Comparison of ENCODE assay signal across 28 cellular contexts in genomic region chr1:203539831-203540546, GRCh38. TPM values are rescaled to one million over a fixed set of nuclear protein-coding genes. Genes with fewer than 3 reads are reported as not detected.
DNase-seq lines count a peak whose midpoint lies in the region; ATAC-seq and TF ChIP-seq lines count a peak whose summit lies in the region.
"Had no signal": no experiment of that assay in that cellular context is flagged by ENCODE, and none has a peak within 500 bp of the region (broad histone marks: within the 10 kb centered on the region; RNA-seq: fewer than 3 reads in every experiment).

No MANE protein-coding gene starts in this region.

- no peak for DNase-seq in Right ventricle myocardium inferior (ENCODE audit: missing footprints)
- no peak for DNase-seq in heart left ventricle
- DNase-seq in NCI-H2196 treated with DMSO at 0.1 percent for 48 hours (lab: John Stamatoyannopoulos, UW; ENCODE audit: unreplicated experiment): peak; percentile 14
- peak; percentile 27 for DNase-seq in fibroblast of peridontal ligament (ENCODE audit: extremely low read depth)
- no peak for DNase-seq in uterus
- DNase-seq in type B pancreatic cell (ENCODE audit: extremely low spot score, unreplicated experiment): no peak
- no peak for DNase-seq in mesothelial cell of epicardium (ENCODE audit: low spot score in 2 of 2, unreplicated experiment in 2 of 2)
- DNase-seq: activated CD4-positive, alpha-beta T cell treated with anti-CD3 and anti-CD28 coated beads, Interleukin-2, amount 50 U/mL, for 48 hours; activated naive CD4-positive, alpha-beta T cell treated with Interleukin-2 at 50 U/mL for 16 hours; cerebellar nuclear complex; DMS79 treated with DMSO at 0.1 percent for 48 hours; GOT3; kidney glomerular epithelial cell; mammary epithelial cell; NCI-H2081 treated with DMSO at 0.1 percent for 48 hours; NCI-H524; ovary; SHP77 treated with DMSO at 0.1 percent for 48 hours; stimulated activated CD4-positive, alpha-beta T cell treated with anti-CD3 and anti-CD28 coated beads, Interleukin-2, amount 100 ng/mL, for 24 hours; stomach; T-cell had no signal

- H3K4me1 Mint-ChIP-seq in type B pancreatic cell (ENCODE audit: unreplicated experiment): peaks cover 5% of the 10 kb centered on the region
- peaks cover 33% of the 10 kb centered on the region for H3K4me1 Mint-ChIP-seq in mesothelial cell of epicardium
- H3K4me1 Mint-ChIP-seq: T-cell had no signal

- TF ChIP-seq POLR2A in heart left ventricle (IDR thresholded peaks at IDR 0.05): no peak
- TF ChIP-seq POLR2A in uterus (IDR thresholded peaks at IDR 0.05): no peak

- H3K4me3 Mint-ChIP-seq in type B pancreatic cell (no peak overlapping the region), mesothelial cell of epicardium (no peak overlapping the region)
- H3K4me3 Mint-ChIP-seq: T-cell had no signal

- H3K4me1 ChIP-seq in heart left ventricle (peaks cover 0 to 25% (median 7%) of the 10 kb centered on the region in 12 donors), uterus (peaks cover 7 to 8% of the 10 kb centered on the region in 2 donors)
- H3K4me1 ChIP-seq: BLaER1 had no signal

- H3K27me3 ChIP-seq in heart left ventricle (no peaks in the 10 kb centered on the region), uterus (no peaks in the 10 kb centered on the region)
- H3K27me3 ChIP-seq: BLaER1, ovary, stomach, tibial nerve had no signal

- H3K36me3 ChIP-seq in heart left ventricle: no peaks in the 10 kb centered on the region
- H3K36me3 ChIP-seq in uterus: no peaks in the 10 kb centered on the region
- H3K36me3 ChIP-seq: BLaER1, ovary, stomach, tibial nerve had no signal

- H3K9me3 ChIP-seq in heart left ventricle (no peaks in the 10 kb centered on the region), uterus (no peaks in the 10 kb centered on the region)
- H3K9me3 ChIP-seq: BLaER1, ovary, stomach, tibial nerve had no signal

- 82 to 92% (median 90%) methylated on average over 5 of the region's 5 CpGs for WGBS in heart left ventricle, 4 donors

- peak; percentile 40 for ATAC-seq in Right ventricle myocardium inferior
- no peak for ATAC-seq in heart left ventricle
- ATAC-seq: T-cell had no signal

- no peaks in the 10 kb centered on the region for H3K9me3 Mint-ChIP-seq in type B pancreatic cell
- H3K9me3 Mint-ChIP-seq in mesothelial cell of epicardium: no peaks in the 10 kb centered on the region
- H3K9me3 Mint-ChIP-seq: T-cell had no signal

- H3K27ac Mint-ChIP-seq in type B pancreatic cell (no peak overlapping the region), mesothelial cell of epicardium (no peak overlapping the region)
- H3K27ac Mint-ChIP-seq: T-cell had no signal

- TF ChIP-seq CTCF in heart left ventricle (IDR thresholded peaks at IDR 0.05): no peak
- no peak for TF ChIP-seq CTCF in uterus (IDR thresholded peaks at IDR 0.05)
- TF ChIP-seq CTCF in type B pancreatic cell (conservative IDR thresholded peaks at IDR 0.05): no peak
- TF ChIP-seq CTCF in mesothelial cell of epicardium (IDR thresholded peaks at IDR 0.05; ENCODE audit: unreplicated experiment): no peak

- H3K27ac ChIP-seq in heart left ventricle (no peak overlapping the region), uterus (peak overlapping the region; percentile 11 to 94)
- H3K27ac ChIP-seq: BLaER1, ovary, tibial nerve had no signal

- H3K27me3 Mint-ChIP-seq in type B pancreatic cell: no peaks in the 10 kb centered on the region
- H3K27me3 Mint-ChIP-seq in mesothelial cell of epicardium (ENCODE audit: low read depth): no peaks in the 10 kb centered on the region
- H3K27me3 Mint-ChIP-seq: T-cell had no signal

- intact Hi-C loops in Right ventricle myocardium inferior (cut with DNase I): loop anchor here (2.0 kb wide), 1 partner anchor 27 kb away; no protein-coding TSS in a partner anchor
- intact Hi-C loops in heart left ventricle (cut with DNase I): no loop called here
- intact Hi-C loops in uterus (cut with DNase I; ENCODE audit: low total_unique reads): no loop called here

- H3K4me3 ChIP-seq in heart left ventricle (no peak overlapping the region), uterus (no peak overlapping the region)
- H3K4me3 ChIP-seq: BLaER1, ovary, stomach, tibial nerve had no signal

- H3K36me3 Mint-ChIP-seq in type B pancreatic cell (no peaks in the 10 kb centered on the region), mesothelial cell of epicardium (no peaks in the 10 kb centered on the region)
- H3K36me3 Mint-ChIP-seq: T-cell had no signal

RNA-seq across cellular contexts. Expression of gene OPTC, which starts 46.0 kb away (rescaled TPM):
- total RNA-seq in Right ventricle myocardium inferior (not detected), heart left ventricle (not detected), uterus (not detected), type B pancreatic cell (ENCODE audit: low replicate concordance) (not detected in 2 replicates), mesothelial cell of epicardium (not detected in 3 replicates)
- not detected for polyA plus RNA-seq in heart left ventricle
- total RNA-seq: dermis microvascular lymphatic vessel endothelial cell, mammary epithelial cell, ovary, renal cortical epithelial cell, stomach, T-cell, tibial nerve had no signal
- polyA plus RNA-seq: adipose tissue, AG04450, mammary epithelial cell, neural cell, stomach had no signal

Comparison
In these comparisons a context has a peak if more than half of its experiments do, and no peak if none do; other contexts are left out.
1. DNase-seq: peak in NCI-H2196 treated with DMSO at 0.1 percent for 48 hours (single experiment) and fibroblast of peridontal ligament (single experiment); none in Right ventricle myocardium inferior (single experiment), heart left ventricle (0 of 5), uterus (0 of 2), type B pancreatic cell (single experiment) and mesothelial cell of epicardium (0 of 2).
2. H3K27ac ChIP-seq: peak in uterus (2 of 2); none in heart left ventricle (0 of 12).